Comparison of ENCODE assay signal across 17 cellular contexts in genomic region chr17:50466371-50467113, GRCh38. TPM values are rescaled to one million over a fixed set of nuclear protein-coding genes. Genes with fewer than 3 reads are reported as not detected.
DNase-seq lines count a peak whose midpoint lies in the region; ATAC-seq and TF ChIP-seq lines count a peak whose summit lies in the region.
"Had no signal": no experiment of that assay in that cellular context is flagged by ENCODE, and none has a peak within 500 bp of the region (broad histone marks: within the 10 kb centered on the region; RNA-seq: fewer than 3 reads in every experiment).

No MANE protein-coding gene starts in this region.

- CTCF ChIA-PET in activated CD8-positive, alpha-beta T cell treated with anti-CD3 and anti-CD28 coated beads, Interleukin-2, amount 10 ng/mL, durations not matched to agents 7 days and 5 days (lab: Charles Lee), result interaction anchor here (1.0 to 1.6 kb wide), 2 partner anchors 61 to 69 kb away, joined by 3 to 7 read pairs; partner anchors contain the start of gene LRRC59

- POLR2A ChIA-PET in activated CD8-positive, alpha-beta T cell treated with anti-CD3 and anti-CD28 coated beads, Interleukin-2, amount 10 ng/mL, durations not matched to agents 7 days and 5 days (lab: Charles Lee), result no interaction called here

- H3K36me3 ChIP-seq in gastrocnemius medialis, result no peaks in the 10 kb centered on the region
- H3K36me3 ChIP-seq: left ventricle myocardium inferior, SJCRH30 had no signal

- no peaks in the 10 kb centered on the region for H3K36me3 Mint-ChIP-seq in type B pancreatic cell
- H3K36me3 Mint-ChIP-seq in activated CD8-positive, alpha-beta T cell treated with anti-CD3 and anti-CD28 coated beads, Interleukin-2, amount 10 ng/mL, durations not matched to agents 7 days and 5 days (ENCODE audit: low read depth), result no peaks in the 10 kb centered on the region

- no peak for TF ChIP-seq POLR2A in gastrocnemius medialis (IDR thresholded peaks at IDR 0.05)

- intact Hi-C loops in gastrocnemius medialis (cut with DNase I; ENCODE audit: low total_unique reads), result no loop called here

- no peaks in the 10 kb centered on the region for H3K4me1 Mint-ChIP-seq in type B pancreatic cell (ENCODE audit: unreplicated experiment)
- H3K4me1 Mint-ChIP-seq in activated CD8-positive, alpha-beta T cell treated with anti-CD3 and anti-CD28 coated beads, Interleukin-2, amount 10 ng/mL, durations not matched to agents 7 days and 5 days (ENCODE audit: low read depth), result peaks cover 12% of the 10 kb centered on the region

- H3K9me3 ChIP-seq in gastrocnemius medialis, result no peaks in the 10 kb centered on the region
- H3K9me3 ChIP-seq: left ventricle myocardium inferior, SJCRH30 had no signal

- peaks cover 18% of the 10 kb centered on the region for H3K27me3 Mint-ChIP-seq in type B pancreatic cell
- peaks cover 16% of the 10 kb centered on the region for H3K27me3 Mint-ChIP-seq in activated CD8-positive, alpha-beta T cell treated with anti-CD3 and anti-CD28 coated beads, Interleukin-2, amount 10 ng/mL, durations not matched to agents 7 days and 5 days (ENCODE audit: low read depth)

- H3K9me3 Mint-ChIP-seq in type B pancreatic cell, result no peaks in the 10 kb centered on the region
- H3K9me3 Mint-ChIP-seq in activated CD8-positive, alpha-beta T cell treated with anti-CD3 and anti-CD28 coated beads, Interleukin-2, amount 10 ng/mL, durations not matched to agents 7 days and 5 days (ENCODE audit: insufficient read depth), result no peaks in the 10 kb centered on the region

- peak; percentile 14 for ATAC-seq in esophagus mucosa
- ATAC-seq in gastrocnemius medialis, result no peak
- ATAC-seq in activated CD8-positive, alpha-beta T cell treated with anti-CD3 and anti-CD28 coated beads, Interleukin-2, amount 10 ng/mL, durations not matched to agents 7 days and 5 days, result no peak
- ATAC-seq: naive thymus-derived CD4-positive, alpha-beta T cell had no signal

- H3K4me1 ChIP-seq in gastrocnemius medialis, result peaks cover 36 to 41% of the 10 kb centered on the region in 2 donors
- H3K4me1 ChIP-seq: SJCRH30 had no signal

- H3K27ac Mint-ChIP-seq in type B pancreatic cell, result no peak overlapping the region
- H3K27ac Mint-ChIP-seq in activated CD8-positive, alpha-beta T cell treated with anti-CD3 and anti-CD28 coated beads, Interleukin-2, amount 10 ng/mL, durations not matched to agents 7 days and 5 days, result no peak overlapping the region
- H3K27ac Mint-ChIP-seq: naive thymus-derived CD4-positive, alpha-beta T cell had no signal

- H3K27ac ChIP-seq in gastrocnemius medialis, result peak overlapping the region; percentile 7 to 57 (median 16)
- H3K27ac ChIP-seq: left ventricle myocardium inferior, SJCRH30 had no signal

- H3K27me3 ChIP-seq in gastrocnemius medialis, result no peaks in the 10 kb centered on the region
- H3K27me3 ChIP-seq: SJCRH30 had no signal

- no peak overlapping the region for H3K4me3 ChIP-seq in gastrocnemius medialis
- H3K4me3 ChIP-seq: left ventricle myocardium inferior, SJCRH30 had no signal

- no peak overlapping the region for H3K4me3 Mint-ChIP-seq in type B pancreatic cell
- no peak overlapping the region for H3K4me3 Mint-ChIP-seq in activated CD8-positive, alpha-beta T cell treated with anti-CD3 and anti-CD28 coated beads, Interleukin-2, amount 10 ng/mL, durations not matched to agents 7 days and 5 days

- no peak for TF ChIP-seq CTCF in gastrocnemius medialis (IDR thresholded peaks at IDR 0.05 in 4 of 5, conservative IDR thresholded peaks at IDR 0.05 in 1 of 5)
- no peak for TF ChIP-seq CTCF in type B pancreatic cell (conservative IDR thresholded peaks at IDR 0.05)

- peak; percentile 31 for DNase-seq in DMS53 treated with DMSO at 0.1 percent for 48 hours (lab: John Stamatoyannopoulos, UW; ENCODE audit: unreplicated experiment)
- peak; percentile 22 for DNase-seq in NCI-H510A treated with DMSO at 0.1 percent for 48 hours (lab: John Stamatoyannopoulos, UW)
- no peak for DNase-seq in gastrocnemius medialis
- no peak for DNase-seq in type B pancreatic cell (ENCODE audit: extremely low spot score, unreplicated experiment)
- DNase-seq in activated CD8-positive, alpha-beta T cell treated with anti-CD3 and anti-CD28 coated beads, Interleukin-2, amount 10 ng/mL, durations not matched to agents 7 days and 5 days, result no peak
- no peak for DNase-seq in amniotic stem cell (lab: John Stamatoyannopoulos, UW)
- DNase-seq: activated CD4-positive, CD25-positive, alpha-beta regulatory T cell treated with anti-CD3 and anti-CD28 coated beads, Interleukin-2, amount 50 U/mL, for 72 hours; activated gamma-delta T cell; foreskin melanocyte; HCEC 1CT; left ventricle myocardium inferior; naive thymus-derived CD4-positive, alpha-beta T cell; NCI-H2107; NK-92 treated with Interleukin-12 subunit alpha and Interleukin-12 subunit beta, amount 100 ng/mL, for 24 hours; SJCRH30 had no signal

- in situ Hi-C loops in gastrocnemius medialis (cut with MboI; ENCODE audit: low sequenced_read_pairs in 4 of 4), result no loop called here

RNA-seq across cellular contexts. Expression of gene CHAD, which starts 2.1 kb away (rescaled TPM):
- total RNA-seq in esophagus mucosa (not detected), gastrocnemius medialis (1 to 10 TPM in 2 of 4 donors, not detected in 2; 1.8 to 8.8 TPM), type B pancreatic cell (ENCODE audit: low replicate concordance) (not detected in 2 replicates)
- total RNA-seq in activated CD8-positive, alpha-beta T cell treated with anti-CD3 and anti-CD28 coated beads, Interleukin-2, amount 10 ng/mL, durations not matched to agents 7 days and 5 days, result not detected
- total RNA-seq: astrocyte; left ventricle myocardium inferior; naive thymus-derived CD4-positive, alpha-beta T cell; SJCRH30 had no signal

RNA-seq across cellular contexts. Expression of gene RSAD1, which starts 12.1 kb away (rescaled TPM):
- 10.8 TPM for total RNA-seq in esophagus mucosa
- total RNA-seq in gastrocnemius medialis, result 10 to 100 TPM; 27.1 to 67.4 (median 52.7) TPM
- total RNA-seq in type B pancreatic cell (ENCODE audit: low replicate concordance), result 26.6 and 40.7 TPM in 2 replicates
- total RNA-seq in activated CD8-positive, alpha-beta T cell treated with anti-CD3 and anti-CD28 coated beads, Interleukin-2, amount 10 ng/mL, durations not matched to agents 7 days and 5 days, result 10 to 100 TPM; 26.6 to 28.4 TPM

RNA-seq across cellular contexts. Expression of gene ACSF2, which starts 40.5 kb away (rescaled TPM):
- total RNA-seq in esophagus mucosa (15.1 TPM), gastrocnemius medialis (10 to 100 TPM in 3 of 4 donors, 1 to 10 TPM in 1; 8.7 to 61.4 (median 34.2) TPM), type B pancreatic cell (ENCODE audit: low replicate concordance) (57.3 and 75.0 TPM in 2 replicates)
- 10 to 100 TPM; 33.1 to 33.4 TPM for total RNA-seq in activated CD8-positive, alpha-beta T cell treated with anti-CD3 and anti-CD28 coated beads, Interleukin-2, amount 10 ng/mL, durations not matched to agents 7 days and 5 days

RNA-seq across cellular contexts. Expression of gene MYCBPAP, which starts 41.7 kb away (rescaled TPM):
- total RNA-seq in esophagus mucosa (0.40 TPM), gastrocnemius medialis (not detected), type B pancreatic cell (ENCODE audit: low replicate concordance) (0.88 and 4.1 TPM in 2 replicates)
- 1 to 10 TPM; 7.7 to 9.3 TPM for total RNA-seq in activated CD8-positive, alpha-beta T cell treated with anti-CD3 and anti-CD28 coated beads, Interleukin-2, amount 10 ng/mL, durations not matched to agents 7 days and 5 days
- total RNA-seq: SJCRH30 had no signal

Comparison
In these comparisons a context has a peak if more than half of its experiments do, and no peak if none do; other contexts are left out.
1. DNase-seq: peak in DMS53 treated with DMSO at 0.1 percent for 48 hours (single experiment) and NCI-H510A treated with DMSO at 0.1 percent for 48 hours (single experiment); none in gastrocnemius medialis (0 of 2), type B pancreatic cell (single experiment), activated CD8-positive, alpha-beta T cell treated with anti-CD3 and anti-CD28 coated beads, Interleukin-2, amount 10 ng/mL, durations not matched to agents 7 days and 5 days (single experiment) and amniotic stem cell (single experiment).